29 cellular contexts compared by ENCODE assay signal in the genomic region with DNA sequence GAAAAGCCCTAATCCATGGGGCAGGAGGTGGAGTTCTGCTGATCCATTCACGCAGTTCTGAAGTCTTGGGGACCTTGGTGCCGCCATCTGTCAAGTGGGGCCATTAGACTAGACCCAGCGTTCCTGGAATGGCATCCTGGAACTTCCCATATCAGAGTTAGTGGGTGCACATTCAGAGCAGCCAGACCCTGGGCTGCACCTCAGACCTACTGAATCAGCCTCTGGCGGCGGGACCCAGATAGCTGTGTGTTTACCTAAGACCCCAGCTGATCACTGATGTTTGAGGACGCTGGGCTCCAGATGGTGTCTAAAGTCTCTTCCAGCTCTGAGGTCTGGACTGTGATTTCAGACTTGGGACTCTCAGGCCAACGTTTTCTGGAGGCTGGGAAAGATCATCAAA.
"Had no signal": no experiment of that assay in that cellular context is flagged by ENCODE, and none has a peak within 500 bp of the region (broad histone marks: within the 10 kb centered on the region; RNA-seq: fewer than 3 reads in every experiment).

No MANE protein-coding gene starts in this region.

- H3K27me3 ChIP-seq: colonic mucosa, foreskin keratinocyte, hepatocyte, neural progenitor cell, testis had no signal

- H3K4me1 ChIP-seq: colonic mucosa, esophagus muscularis mucosa, foreskin keratinocyte, gastroesophageal sphincter, left ventricle myocardium inferior, neural progenitor cell, parathyroid adenoma, testis, tibial artery had no signal

- H3K27ac Mint-ChIP-seq: mesothelial cell of epicardium; natural killer cell treated with Interleukin-12 subunit alpha and Interleukin-12 subunit beta and Interleukin-15 and Interleukin-18, amount 100 ng/mL, for 72 hours; neural progenitor cell; progenitor cell of endocrine pancreas; stimulated activated effector memory CD8-positive, alpha-beta T cell treated with anti-CD3 and anti-CD28 coated beads, Interleukin-12 subunit alpha, Interleukin-12 subunit beta, amount 100 ng/mL, for 72 hours; type B pancreatic cell had no signal

- H3K27ac ChIP-seq: colonic mucosa, esophagus muscularis mucosa, foreskin keratinocyte, gastroesophageal sphincter, heart left ventricle, hepatocyte, left ventricle myocardium inferior, neural progenitor cell, parathyroid adenoma, testis, tibial artery had no signal

- H3K4me3 Mint-ChIP-seq: mesothelial cell of epicardium; naive B cell; natural killer cell treated with Interleukin-12 subunit alpha and Interleukin-12 subunit beta and Interleukin-15 and Interleukin-18, amount 100 ng/mL, for 72 hours; neural progenitor cell; stimulated activated effector memory CD8-positive, alpha-beta T cell treated with anti-CD3 and anti-CD28 coated beads, Interleukin-12 subunit alpha, Interleukin-12 subunit beta, amount 100 ng/mL, for 72 hours; type B pancreatic cell had no signal

- H2AFZ ChIP-seq: hepatocyte, neural progenitor cell, parathyroid adenoma had no signal

- H3K9me3 Mint-ChIP-seq: mesothelial cell of epicardium; naive B cell; natural killer cell treated with Interleukin-12 subunit alpha and Interleukin-12 subunit beta and Interleukin-15 and Interleukin-18, amount 100 ng/mL, for 72 hours; neural progenitor cell; stimulated activated effector memory CD8-positive, alpha-beta T cell treated with anti-CD3 and anti-CD28 coated beads, Interleukin-12 subunit alpha, Interleukin-12 subunit beta, amount 100 ng/mL, for 72 hours; type B pancreatic cell had no signal

- H3K4me2 ChIP-seq: hepatocyte, neural progenitor cell, smooth muscle cell had no signal

- H3K9me3 ChIP-seq: colonic mucosa, esophagus muscularis mucosa, gastroesophageal sphincter, heart left ventricle, left ventricle myocardium inferior, mucosa of descending colon, testis, tibial artery had no signal

- H3K9ac ChIP-seq: neural progenitor cell, parathyroid adenoma had no signal

- H3K36me3 ChIP-seq: colonic mucosa, neural progenitor cell had no signal

- ATAC-seq: foreskin keratinocyte; gastroesophageal sphincter; heart left ventricle; left cardiac atrium; mucosa of descending colon; natural killer cell treated with Interleukin-12 subunit alpha and Interleukin-12 subunit beta and Interleukin-15 and Interleukin-18, amount 100 ng/mL, for 72 hours; sciatic nerve; stimulated activated effector memory CD8-positive, alpha-beta T cell treated with anti-CD3 and anti-CD28 coated beads, Interleukin-12 subunit alpha, Interleukin-12 subunit beta, amount 100 ng/mL, for 72 hours; stimulated activated naive CD8-positive, alpha-beta T cell treated with anti-CD3 and anti-CD28 coated beads, Interleukin-15, Interleukin-2, amounts not matched to agents 100 U/mL and 50 U/mL, for 24 hours had no signal

- DNase-seq: colonic mucosa; dermis blood vessel endothelial cell; effector memory CD4-positive, alpha-beta T cell; foreskin keratinocyte; left cardiac atrium; left ventricle myocardium inferior; mesenchymal stem cell; naive B cell; stimulated activated CD4-positive, alpha-beta T cell treated with anti-CD3 and anti-CD28 coated beads, Interleukin-2, amount 100 ng/mL, for 24 hours; stimulated activated CD4-positive, alpha-beta T cell treated with anti-CD3 and anti-CD28 coated beads, Interleukin-4, amount 100 ng/mL, for 24 hours; stimulated activated naive CD8-positive, alpha-beta T cell treated with anti-CD3 and anti-CD28 coated beads, Interleukin-15, Interleukin-2, amounts not matched to agents 100 U/mL and 50 U/mL, for 24 hours; substantia nigra; testis; tibial artery had no signal

- H3K4me3 ChIP-seq: colonic mucosa, esophagus muscularis mucosa, gastroesophageal sphincter, heart left ventricle, hepatocyte, left ventricle myocardium inferior, lung, mucosa of descending colon, neural progenitor cell, smooth muscle cell, testis, tibial artery had no signal

- H3K27me3 Mint-ChIP-seq: type B pancreatic cell had no signal

- H3K4me1 Mint-ChIP-seq: mesothelial cell of epicardium had no signal
